1 cellular context compared by ENCODE assay signal in the genomic region with DNA sequence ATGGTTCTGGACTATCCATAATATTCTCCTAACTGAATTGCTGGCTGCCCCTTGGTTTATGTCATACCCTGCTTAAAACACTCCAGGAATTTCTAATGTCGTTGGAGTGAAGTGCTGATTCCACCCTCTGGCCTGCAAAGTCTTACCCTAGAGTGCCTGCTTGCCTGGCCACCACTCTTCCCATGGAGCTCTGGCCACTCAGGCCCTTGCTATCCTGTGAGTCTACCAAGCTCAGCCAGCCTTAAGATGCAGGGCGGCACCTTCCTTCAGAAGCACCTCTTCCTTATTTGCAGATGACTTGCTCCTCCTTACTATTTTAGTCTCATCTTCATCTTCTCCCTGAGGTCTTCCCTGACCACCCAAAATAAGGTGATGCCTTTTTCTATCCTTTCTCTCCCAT.
TF ChIP-seq lines count a peak whose summit lies in the region.

No MANE protein-coding gene starts in this region.

TF ChIP-seq in HCT116, 20 proteins besides CTCF, POLR2A, EP300 and RAD21 (continued from another document):
- TF ChIP-seq REST (IDR thresholded peaks at IDR 0.05; ENCODE audit: low read depth) (no peak), JUND (IDR thresholded peaks at IDR 0.05) (no peak), CEBPB (IDR thresholded peaks at IDR 0.05; ENCODE audit: low read depth) (no peak), ATF3 (IDR thresholded peaks at IDR 0.05) (no peak), EGR1 (IDR thresholded peaks at IDR 0.05; ENCODE audit: low read depth) (no peak), EZH2phosphoT487 (IDR thresholded peaks at IDR 0.05; ENCODE audit: borderline replicate concordance) (no peak), ZBTB33 (IDR thresholded peaks at IDR 0.05; ENCODE audit: extremely low read depth, insufficient replicate concordance, low read length) (no peak), MAX (IDR thresholded peaks at IDR 0.05) (no peak), YY1 (IDR thresholded peaks at IDR 0.05; ENCODE audit: extremely low read depth, insufficient replicate concordance, low read depth, low read length) (no peak)
